ENCODE assay signal across 1 cellular context in genomic region chr1:8350914-8351684, GRCh38.
TF ChIP-seq lines count a peak whose summit lies in the region.

No MANE protein-coding gene starts in this region.

TF ChIP-seq in IMR-90, 13 proteins besides CTCF, POLR2A, EP300 and RAD21:
- TF ChIP-seq FOS (IDR thresholded peaks at IDR 0.05; ENCODE audit: low read depth, low read length) (no peak), MXI1 (IDR thresholded peaks at IDR 0.05; ENCODE audit: borderline replicate concordance, low read depth, low read length) (no peak)
